Comparison of ENCODE assay signal across 9 cellular contexts in genomic region chr2:139790807-139791206, GRCh38.
DNase-seq lines count a peak whose midpoint lies in the region; ATAC-seq, FAIRE-seq and TF ChIP-seq lines count a peak whose summit lies in the region.
"Had no signal": no experiment of that assay in that cellular context is flagged by ENCODE, and none has a peak within 500 bp of the region (broad histone marks: within the 10 kb centered on the region; RNA-seq: fewer than 3 reads in every experiment).

No MANE protein-coding gene starts in this region.

- no peaks in the 10 kb centered on the region for H3K9me2 ChIP-seq in hepatocyte (replicated peaks; ENCODE audit: insufficient read depth)

- no peaks in the 10 kb centered on the region for H3K36me3 Mint-ChIP-seq in nephron progenitor cell (ENCODE audit: low read depth)

- no peak overlapping the region for H3K4me3 ChIP-seq in hepatocyte
- no peak overlapping the region for H3K4me3 ChIP-seq in prostate gland

- H3K27ac Mint-ChIP-seq in nephron progenitor cell, result no peak overlapping the region

- no peak overlapping the region for H3K4me2 ChIP-seq in hepatocyte

- no peak overlapping the region for H3K4me3 Mint-ChIP-seq in nephron progenitor cell

- no peak overlapping the region for H2AFZ ChIP-seq in hepatocyte

- no peaks in the 10 kb centered on the region for H4K20me1 ChIP-seq in hepatocyte (ENCODE audit: insufficient read depth, poor library complexity, severe bottlenecking)

- no peaks in the 10 kb centered on the region for H3K79me2 ChIP-seq in hepatocyte

- no peak for FAIRE-seq in HTR-8/SVneo (lab: Jason Lieb, UNC)

- intact Hi-C loops in prostate gland (cut with DNase I), result no loop called here

- H3K36me3 ChIP-seq in hepatocyte (replicated peaks; ENCODE audit: insufficient read depth, low read depth) (no peaks in the 10 kb centered on the region), prostate gland (no peaks in the 10 kb centered on the region)

- H3K9me3 ChIP-seq in hepatocyte (ENCODE audit: low read depth) (no peaks in the 10 kb centered on the region), prostate gland (no peaks in the 10 kb centered on the region)

- TF ChIP-seq POLR2A in prostate gland (IDR thresholded peaks at IDR 0.05), result no peak

- peaks cover 3% of the 10 kb centered on the region for H3K27me3 Mint-ChIP-seq in nephron progenitor cell (ENCODE audit: low read depth, poor library complexity)

- H3K27me3 ChIP-seq in hepatocyte (no peaks in the 10 kb centered on the region), prostate gland (replicated peaks; ENCODE audit: insufficient read depth) (no peaks in the 10 kb centered on the region)

- peak; percentile 76 for ATAC-seq in SK-N-SH treated with all-trans-retinoic acid at 6 μM for 48 hours
- ATAC-seq in GM21825 (IDR thresholded peaks at IDR 0.05; ENCODE audit: unreplicated experiment), result no peak
- ATAC-seq in GM18907 (IDR thresholded peaks at IDR 0.05; ENCODE audit: unreplicated experiment), result no peak

- TF ChIP-seq CTCF in hepatocyte (IDR thresholded peaks at IDR 0.05; ENCODE audit: poor library complexity) (peak; percentile 67), nephron progenitor cell (IDR thresholded peaks at IDR 0.05) (no peak), prostate gland (IDR thresholded peaks at IDR 0.05) (peak in 1 of 4 experiments; percentile 5)

- peaks cover 24% of the 10 kb centered on the region for H3K4me1 Mint-ChIP-seq in nephron progenitor cell

- DNase-seq in COLO829 (ENCODE audit: low spot score) (peak; percentile 28), HTR-8/SVneo (ENCODE audit: insufficient read length, low spot score) (peak; percentile 3), hepatocyte (ENCODE audit: low spot score) (peak; percentile 39), nephron progenitor cell (no peak), prostate gland (ENCODE audit: low spot score) (no peak)
- DNase-seq: effector memory CD4-positive, alpha-beta T cell had no signal

- H3K27ac ChIP-seq in hepatocyte (no peak overlapping the region), prostate gland (no peak overlapping the region)

- no peaks in the 10 kb centered on the region for H3K9me3 Mint-ChIP-seq in nephron progenitor cell

- H3K4me1 ChIP-seq in hepatocyte (ENCODE audit: insufficient read depth) (no peaks in the 10 kb centered on the region), prostate gland (replicated peaks) (no peaks in the 10 kb centered on the region)

TF ChIP-seq in SK-N-SH treated with all-trans-retinoic acid at 6 μM for 48 hours, 23 proteins besides CTCF, POLR2A, EP300 and RAD21:
- no peak for TF ChIP-seq GLIS3 (CRISPR knock-in tag; IDR thresholded peaks at IDR 0.05)
- no peak for TF ChIP-seq ISL1 (CRISPR knock-in tag; IDR thresholded peaks at IDR 0.05)
- no peak for TF ChIP-seq RARB (CRISPR knock-in tag; IDR thresholded peaks at IDR 0.05)
- no peak for TF ChIP-seq POU6F1 (CRISPR knock-in tag; IDR thresholded peaks at IDR 0.05; ENCODE audit: borderline replicate concordance, low read depth)

Comparison
In these comparisons a context has a peak if more than half of its experiments do, and no peak if none do; other contexts are left out.
1. DNase-seq: peak in COLO829 (single experiment), HTR-8/SVneo (single experiment) and hepatocyte (single experiment); none in nephron progenitor cell (single experiment) and prostate gland (single experiment).